Comparison of ENCODE assay signal across 8 cellular contexts in the genomic region with DNA sequence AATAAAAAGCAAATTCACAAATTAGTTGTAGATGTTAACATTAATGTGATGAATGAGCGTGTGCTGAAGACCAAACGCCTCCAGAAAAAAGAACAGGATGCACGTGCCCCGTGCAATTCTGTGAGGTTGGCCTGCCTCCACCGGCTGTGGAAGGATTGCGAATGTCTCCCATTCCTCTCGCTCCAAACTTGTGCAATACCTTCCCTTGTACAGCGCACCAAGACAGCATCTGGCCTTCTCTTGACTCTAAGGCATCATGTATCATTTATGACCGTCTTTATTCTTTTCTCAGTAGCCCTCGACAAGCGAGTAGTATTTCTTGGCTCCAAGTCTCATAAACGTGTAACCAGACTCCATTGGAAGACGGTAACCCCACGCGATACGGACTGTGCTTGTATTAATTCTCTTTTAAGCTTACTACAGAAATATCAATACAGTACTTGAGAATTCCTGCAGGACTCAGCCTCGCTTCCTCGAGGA. TPM values are rescaled to one million over a fixed set of nuclear protein-coding genes. Genes with fewer than 3 reads are reported as not detected.
DNase-seq lines count a peak whose midpoint lies in the region; ATAC-seq, FAIRE-seq and TF ChIP-seq lines count a peak whose summit lies in the region.

No MANE protein-coding gene starts in this region.

- POLR2A ChIA-PET in A673 (lab: Charles Lee; ENCODE audit: low non-redundant PET): no interaction called here

- peak overlapping the region; percentile 79 for H3K4me3 ChIP-seq in A673 (ENCODE audit: low read depth, low read length, poor library complexity, severe bottlenecking)
- peak overlapping the region; percentile 31 for H3K4me3 ChIP-seq in GM06990 (replicated peaks; ENCODE audit: low read depth, low read length)
- peak overlapping the region; percentile 49 to 97 (median 79) for H3K4me3 ChIP-seq in dorsolateral prefrontal cortex
- peak overlapping the region; percentile 27 for H3K4me3 ChIP-seq in mononuclear cell (ENCODE audit: low read length)
- peak overlapping the region; percentile 22 for H3K4me3 ChIP-seq in urinary bladder (ENCODE audit: low read depth, low read length)

- peak overlapping the region; percentile 79 for H3K27ac ChIP-seq in A673 (ENCODE audit: low read depth, low read length, poor library complexity, severe bottlenecking)
- peak overlapping the region; percentile 20 to 95 (median 87) for H3K27ac ChIP-seq in dorsolateral prefrontal cortex
- peak overlapping the region; percentile 61 for H3K27ac ChIP-seq in urinary bladder (ENCODE audit: low read depth)

- H3K27me3 ChIP-seq in A673 (replicated peaks; ENCODE audit: insufficient read depth, low read depth, low read length, poor library complexity) (no peaks in the 10 kb centered on the region), GM06990 (replicated peaks; ENCODE audit: control insufficient read depth, insufficient read depth, low read length) (no peaks in the 10 kb centered on the region), dorsolateral prefrontal cortex (no peaks in the 10 kb centered on the region), mononuclear cell (ENCODE audit: insufficient read depth, low read length) (no peaks in the 10 kb centered on the region)

- no peak for DNase-seq in A673 (ENCODE audit: low spot score)
- DNase-seq in GM06990 (ENCODE audit: extremely low read depth, insufficient read length): no peak
- peak; percentile 65 for DNase-seq in RKO (ENCODE audit: low spot score)
- DNase-seq in dorsolateral prefrontal cortex: peak in 6 of 10 donors; percentile 35 to 50 (median 44)
- no peak for DNase-seq in H54 (ENCODE audit: insufficient read length, low spot score)

- H3K4me1 ChIP-seq in A673 (ENCODE audit: insufficient read depth, low read length, poor library complexity, severe bottlenecking) (no peaks in the 10 kb centered on the region), mononuclear cell (ENCODE audit: insufficient read depth, low read length) (peaks cover 36% of the 10 kb centered on the region), urinary bladder (ENCODE audit: insufficient read depth) (no peaks in the 10 kb centered on the region)

- ATAC-seq in GM18511 (IDR thresholded peaks at IDR 0.05; ENCODE audit: unreplicated experiment): no peak

- H3K36me3 ChIP-seq in A673 (ENCODE audit: insufficient read depth, low read length, poor library complexity, severe bottlenecking): peaks cover under 1% of the 10 kb centered on the region
- H3K36me3 ChIP-seq in GM06990 (ENCODE audit: control insufficient read depth, insufficient read depth, low read length): peaks cover 5% of the 10 kb centered on the region
- peaks cover 4% of the 10 kb centered on the region for H3K36me3 ChIP-seq in urinary bladder (ENCODE audit: insufficient read depth)

- intact Hi-C loops in A673 (cut with micrococcal nuclease; ENCODE audit: unreplicated experiment): loop anchor here (5.0 to 10.0 kb wide), 3 partner anchors 44 to 486 kb away; a partner anchor contains a TSS
- intact Hi-C loops in dorsolateral prefrontal cortex (cut with DNase I): loop anchor here in 1 of 2 donors (2.0 to 5.0 kb wide), 2 partner anchors 41 to 123 kb away; a partner anchor contains a TSS

- TSS peak; percentile 95 for BruUV-seq in A673 (replicated peaks; lab: Mats Ljungman, UMichigan)

- TF ChIP-seq POLR2A in H54 (IDR thresholded peaks at IDR 0.05; ENCODE audit: low read depth, low read length): no peak

- 1% methylated on average over 18 of the region's 18 CpGs for WGBS in urinary bladder

- CTCF ChIA-PET in A673 (lab: Charles Lee): interaction anchor here (0.5 to 0.9 kb wide), 7 partner anchors 12 to 137 kb away, joined by 3 to 4 read pairs (median 4); no protein-coding TSS in a partner anchor

- H3K9me3 ChIP-seq in A673 (ENCODE audit: low read depth, low read length, poor library complexity, severe bottlenecking) (no peaks in the 10 kb centered on the region), mononuclear cell (ENCODE audit: low read depth, low read length) (no peaks in the 10 kb centered on the region)

- TF ChIP-seq CTCF in A673 (conservative IDR thresholded peaks at IDR 0.05; ENCODE audit: low read depth, low read length) (no peak), GM06990 (IDR thresholded peaks at IDR 0.05; ENCODE audit: insufficient read depth, low read length, poor library complexity, severe bottlenecking) (no peak), dorsolateral prefrontal cortex (IDR thresholded peaks at IDR 0.05 in 54 of 56, conservative IDR thresholded peaks at IDR 0.05 in 2 of 56; ENCODE audit: low read depth in 1 of 56, partially characterized antibody in 56 of 56) (no peak)

- no peak for FAIRE-seq in H54 (lab: Jason Lieb, UNC)

RNA-seq across cellular contexts. Expression of a gene that starts 1.5 kb away (rescaled TPM):
- total RNA-seq in A673 (2021) (31.8 and 31.9 TPM in 2 replicates), dorsolateral prefrontal cortex (10 to 100 TPM; 37.3 to 76.3 (median 48.8) TPM), mononuclear cell (7.7 TPM), urinary bladder (6.8 TPM)
- 52.9 TPM for polyA plus RNA-seq in urinary bladder

RNA-seq across cellular contexts. Expression of a gene that starts 14.7 kb away (rescaled TPM):
- total RNA-seq in A673 (2021): not detected in 2 replicates
- 1 to 10 TPM in 110 of 120 experiments, under 1 TPM in 10; 0.48 to 5.7 (median 2.3) TPM for total RNA-seq in dorsolateral prefrontal cortex
- 4.9 TPM for total RNA-seq in mononuclear cell
- total RNA-seq in urinary bladder: 1.5 TPM
- polyA plus RNA-seq in urinary bladder: 1.6 TPM

RNA-seq across cellular contexts. Expression of a gene that starts 47.2 kb away (rescaled TPM):
- not detected in 2 replicates for total RNA-seq in A673 (2021)
- total RNA-seq in dorsolateral prefrontal cortex: under 1 TPM in 5 of 120 experiments, not detected in 115; 0.38 to 0.64 (median 0.43) TPM
- 9.6 TPM for total RNA-seq in mononuclear cell
- 0.48 TPM for total RNA-seq in urinary bladder
- polyA plus RNA-seq in urinary bladder: 0.60 TPM

RNA-seq across cellular contexts. Expression of a gene that starts 54.3 kb away (rescaled TPM):
- total RNA-seq in A673 (2021): 13,531 and 14,573 TPM in 2 replicates
- total RNA-seq in dorsolateral prefrontal cortex: 1,000 to 10,000 TPM in 119 of 120 experiments, 100 to 1,000 TPM in 1; 532 to 8,708 (median 3,979) TPM
- total RNA-seq in mononuclear cell: 37,843 TPM
- 99,097 TPM for total RNA-seq in urinary bladder
- not detected for polyA plus RNA-seq in urinary bladder

RNA-seq across cellular contexts. Expression of a gene that starts 54.5 kb away (rescaled TPM):
- total RNA-seq in A673 (2021) (12.9 and 16.4 TPM in 2 replicates), dorsolateral prefrontal cortex (10 to 100 TPM; 11.4 to 26.1 (median 18.2) TPM), mononuclear cell (6.9 TPM), urinary bladder (10.7 TPM)
- polyA plus RNA-seq in urinary bladder: 71.5 TPM

Comparison
In these comparisons a context has a peak if more than half of its experiments do, and no peak if none do; other contexts are left out.
1. DNase-seq: peak in RKO (single experiment) and dorsolateral prefrontal cortex (6 of 10); none in A673 (single experiment), GM06990 (single experiment) and H54 (single experiment).
2. H3K4me3 ChIP-seq: peak in every context shown above with its lines; median percentile 79 in A673; 79 in dorsolateral prefrontal cortex; 31 in GM06990; 27 in mononuclear cell; 22 in urinary bladder.
3. Peak in every context shown above with its lines, with median percentiles within 50 percentile points of each other: H3K27ac ChIP-seq.